8 cellular contexts compared by ENCODE assay signal in genomic region chr4:184475096-184475461, GRCh38. TPM values are rescaled to one million over a fixed set of nuclear protein-coding genes. Genes with fewer than 3 reads are reported as not detected.
DNase-seq lines count a peak whose midpoint lies in the region; ATAC-seq and TF ChIP-seq lines count a peak whose summit lies in the region.

No MANE protein-coding gene starts in this region.

- no peak for TF ChIP-seq POLR2A in vagina (IDR thresholded peaks at IDR 0.05)

- no peaks in the 10 kb centered on the region for H3K27me3 Mint-ChIP-seq in activated naive CD4-positive, alpha-beta T cell treated with anti-CD3 and anti-CD28 coated beads, Interleukin-2, amount 50 U/mL, for 24 hours

- H3K9ac ChIP-seq in parathyroid adenoma, result peak overlapping the region; percentile 84

- peaks cover 14% of the 10 kb centered on the region for H3K36me3 Mint-ChIP-seq in activated naive CD4-positive, alpha-beta T cell treated with anti-CD3 and anti-CD28 coated beads, Interleukin-2, amount 50 U/mL, for 24 hours

- DNase-seq in NK-92 treated with Interleukin-12 subunit alpha and Interleukin-12 subunit beta, amount 100 ng/mL, for 24 hours (lab: John Stamatoyannopoulos, UW), result peak; percentile 35
- no peak for DNase-seq in NK-92 (lab: John Stamatoyannopoulos, UW; ENCODE audit: unreplicated experiment)
- DNase-seq in Panc1 (ENCODE audit: low read depth, low spot score), result no peak
- DNase-seq in head of caudate nucleus, result peak in 41 of 42 donors; percentile 5 to 71 (median 48)
- DNase-seq in vagina (ENCODE audit: extremely low spot score in 2 of 2), result peak in 1 of 2 donors; percentile 95

- H3K9me3 ChIP-seq in Panc1 (ENCODE audit: control insufficient read depth, insufficient read depth, low read depth, low read length), result no peaks in the 10 kb centered on the region
- H3K9me3 ChIP-seq in parathyroid adenoma (ENCODE audit: control insufficient read depth, low read length), result no peaks in the 10 kb centered on the region
- no peaks in the 10 kb centered on the region for H3K9me3 ChIP-seq in vagina

- CTCF ChIA-PET in Panc1 (lab: Charles Lee), result no interaction called here

- H3K4me2 ChIP-seq in parathyroid adenoma (ENCODE audit: low read length), result peak overlapping the region; percentile 95

- H3K4me1 Mint-ChIP-seq in activated naive CD4-positive, alpha-beta T cell treated with anti-CD3 and anti-CD28 coated beads, Interleukin-2, amount 50 U/mL, for 24 hours, result peaks cover 65% of the 10 kb centered on the region

- H3K4me1 ChIP-seq in Panc1 (ENCODE audit: control insufficient read depth, insufficient read depth, low read length), result peaks cover 9% of the 10 kb centered on the region
- H3K4me1 ChIP-seq in parathyroid adenoma, result peaks cover 3% of the 10 kb centered on the region
- H3K4me1 ChIP-seq in vagina, result peaks cover 49% of the 10 kb centered on the region

- BruUV-seq in Panc1 (replicated peaks; lab: Mats Ljungman, UMichigan), result TSS peak; percentile 94

- H3K79me2 ChIP-seq in parathyroid adenoma, result peaks cover 5% of the 10 kb centered on the region

- peak overlapping the region; percentile 99 for H3K4me3 Mint-ChIP-seq in activated naive CD4-positive, alpha-beta T cell treated with anti-CD3 and anti-CD28 coated beads, Interleukin-2, amount 50 U/mL, for 24 hours

- in situ Hi-C loops in Panc1 (cut with HindIII; ENCODE audit: low pct_unique_long_range_greater_than_20kb, low sequenced_read_pairs), result no loop called here

- H3K4me3 ChIP-seq in Panc1 (ENCODE audit: low read depth in 2 of 2, low read length in 2 of 2) (peak overlapping the region; percentile 62 to 89), parathyroid adenoma (ENCODE audit: low read depth, low read length) (peak overlapping the region; percentile 99), vagina (peak overlapping the region; percentile 77 to 95)

- peak overlapping the region; percentile 74 for H2AFZ ChIP-seq in parathyroid adenoma

- POLR2A ChIA-PET in Panc1 (lab: Charles Lee), result interaction anchor here (0.8 kb wide), 1 partner anchor 15 kb away, joined by 6 read pairs; no protein-coding TSS in a partner anchor

- intact Hi-C loops in Panc1 (cut with micrococcal nuclease; ENCODE audit: unreplicated experiment) (loop anchor here (10.0 kb wide), 2 partner anchors 60 to 190 kb away; no protein-coding TSS in a partner anchor), head of caudate nucleus (cut with DNase I) (no loop called here), vagina (cut with DNase I) (loop anchor here (10.0 kb wide), 3 partner anchors 60 to 190 kb away; no protein-coding TSS in a partner anchor)

- TF ChIP-seq CTCF in Panc1 (IDR thresholded peaks at IDR 0.05), result no peak
- TF ChIP-seq CTCF in parathyroid adenoma (IDR thresholded peaks at IDR 0.05), result no peak
- no peak for TF ChIP-seq CTCF in vagina (IDR thresholded peaks at IDR 0.05)

- H3K27ac ChIP-seq in Panc1 (ENCODE audit: low read length) (peak overlapping the region; percentile 80), parathyroid adenoma (peak overlapping the region; percentile 97), vagina (peak overlapping the region; percentile 99)

- H3K9me3 Mint-ChIP-seq in activated naive CD4-positive, alpha-beta T cell treated with anti-CD3 and anti-CD28 coated beads, Interleukin-2, amount 50 U/mL, for 24 hours, result no peaks in the 10 kb centered on the region

- ATAC-seq in HG02798 (IDR thresholded peaks at IDR 0.05; ENCODE audit: poor library complexity, unreplicated experiment) (peak; percentile 21), Panc1 (peak; percentile 7)

- no peaks in the 10 kb centered on the region for H3K36me3 ChIP-seq in Panc1 (ENCODE audit: control insufficient read depth, insufficient read depth, low read length)
- no peaks in the 10 kb centered on the region for H3K36me3 ChIP-seq in parathyroid adenoma (ENCODE audit: control insufficient read depth, insufficient read depth, low read length)
- H3K36me3 ChIP-seq in vagina, result no peaks in the 10 kb centered on the region

- peak overlapping the region; percentile 100 for H3K27ac Mint-ChIP-seq in activated naive CD4-positive, alpha-beta T cell treated with anti-CD3 and anti-CD28 coated beads, Interleukin-2, amount 50 U/mL, for 24 hours

- H3K27me3 ChIP-seq in Panc1 (ENCODE audit: control insufficient read depth, insufficient read depth, low read length) (no peaks in the 10 kb centered on the region), parathyroid adenoma (ENCODE audit: control insufficient read depth, insufficient read depth, low read length) (no peaks in the 10 kb centered on the region), vagina (no peaks in the 10 kb centered on the region)

RNA-seq across cellular contexts. Expression of gene IRF2, which starts 0.7 kb away (rescaled TPM):
- total RNA-seq in Panc1 (2021; ENCODE audit: unreplicated experiment), result 16.2 TPM
- 16.9 TPM for polyA plus RNA-seq in Panc1 (2012; ENCODE audit: insufficient read length)
- 18.7 TPM for total RNA-seq in vagina

Comparison
In these comparisons a context has a peak if more than half of its experiments do, and no peak if none do; other contexts are left out.
1. DNase-seq: peak in NK-92 treated with Interleukin-12 subunit alpha and Interleukin-12 subunit beta, amount 100 ng/mL, for 24 hours (single experiment) and head of caudate nucleus (41 of 42); none in NK-92 (single experiment) and Panc1 (single experiment).
2. Peak in every context shown above with its lines, with median percentiles within 50 percentile points of each other: H3K27ac ChIP-seq and H3K4me3 ChIP-seq.